ENCODE assay signal across 1 cellular context in the genomic region with DNA sequence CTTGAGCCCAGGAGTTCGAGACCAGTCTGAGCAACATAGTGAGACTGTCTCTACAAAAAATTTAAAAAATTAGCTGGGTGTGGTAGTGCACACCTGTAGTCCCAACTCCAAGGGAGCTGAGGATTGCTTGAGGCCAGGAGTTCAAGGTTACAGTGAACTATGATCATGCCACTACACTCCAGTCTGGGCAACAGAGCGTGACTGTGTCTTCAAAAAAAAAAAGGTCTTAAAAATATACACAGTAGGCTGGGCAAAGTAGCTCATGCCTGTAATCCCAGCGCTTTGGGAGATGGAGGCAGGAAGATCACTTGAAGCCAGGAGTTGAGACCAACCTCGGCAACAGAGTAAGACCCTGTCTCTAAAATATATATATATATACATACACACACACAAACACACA.
TF ChIP-seq lines count a peak whose summit lies in the region.

No MANE protein-coding gene starts in this region.

TF ChIP-seq in GM12878, 131 proteins besides CTCF, POLR2A, EP300 and RAD21:
- TF ChIP-seq PAX5 (IDR thresholded peaks at IDR 0.05; ENCODE audit: borderline replicate concordance, low read depth, low read length) = peak; percentile 88
- no peak for TF ChIP-seq NR2C1 (IDR thresholded peaks at IDR 0.05)
